Comparison of ENCODE assay signal across 10 cellular contexts in genomic region chr5:163379298-163380155, GRCh38. TPM values are rescaled to one million over a fixed set of nuclear protein-coding genes. Genes with fewer than 3 reads are reported as not detected.
A peak's percentile ranks its signal among the peaks of the same experiment; 100 is the strongest.
DNase-seq lines count a peak whose midpoint lies in the region; ATAC-seq and TF ChIP-seq lines count a peak whose summit lies in the region.
"Had no signal": no experiment of that assay in that cellular context is flagged by ENCODE, and none has a peak within 500 bp of the region (broad histone marks: within the 10 kb centered on the region; RNA-seq: fewer than 3 reads in every experiment).

No MANE protein-coding gene starts in this region.

- ATAC-seq in HG03571 (IDR thresholded peaks at IDR 0.05; ENCODE audit: unreplicated experiment): no peak
- ATAC-seq in stimulated activated naive CD8-positive, alpha-beta T cell treated with anti-CD3 and anti-CD28 coated beads, Interleukin-15, Interleukin-2, amounts not matched to agents 100 U/mL and 50 U/mL, for 24 hours: no peak

- H3K27me3 ChIP-seq in HL-60 (ENCODE audit: insufficient read depth, poor library complexity, severe bottlenecking) (no peaks in the 10 kb centered on the region), left ventricle myocardium inferior (ENCODE audit: low read depth) (no peaks in the 10 kb centered on the region)

- H3K27me3 Mint-ChIP-seq in type B pancreatic cell: no peaks in the 10 kb centered on the region

- no peaks in the 10 kb centered on the region for H3K9me3 ChIP-seq in left ventricle myocardium inferior (replicated peaks)

- no peak overlapping the region for H3K4me3 Mint-ChIP-seq in type B pancreatic cell

- no peaks in the 10 kb centered on the region for H3K36me3 ChIP-seq in left ventricle myocardium inferior

- no peaks in the 10 kb centered on the region for H3K9me3 Mint-ChIP-seq in type B pancreatic cell

- intact Hi-C loops in left ventricle myocardium inferior (cut with micrococcal nuclease): no loop called here

- H3K36me3 Mint-ChIP-seq in type B pancreatic cell: no peaks in the 10 kb centered on the region

- H3K4me1 Mint-ChIP-seq in type B pancreatic cell (ENCODE audit: unreplicated experiment): peaks cover 7% of the 10 kb centered on the region

- H3K27ac Mint-ChIP-seq in type B pancreatic cell: peak overlapping the region; percentile 13

- in situ Hi-C loops in SK-MEL-5 (cut with HindIII; ENCODE audit: low pct_unique_long_range_greater_than_20kb, low sequenced_read_pairs): no loop called here

- TF ChIP-seq CTCF in HL-60 (IDR thresholded peaks at IDR 0.05; ENCODE audit: insufficient read depth, low read length) (no peak), type B pancreatic cell (conservative IDR thresholded peaks at IDR 0.05) (no peak), left ventricle myocardium inferior (IDR thresholded peaks at IDR 0.05; ENCODE audit: borderline replicate concordance) (no peak)

- no peaks in the 10 kb centered on the region for H3K4me1 ChIP-seq in left ventricle myocardium inferior

- DNase-seq in HL-60 (ENCODE audit: low read depth in 1 of 2, low spot score in 1 of 2): peak in 1 of 2 experiments; percentile 34
- DNase-seq in SK-MEL-5 (ENCODE audit: low read depth, low spot score): peak; percentile 73
- peak; percentile 13 for DNase-seq in globus pallidus (ENCODE audit: low spot score)
- DNase-seq in type B pancreatic cell (ENCODE audit: extremely low spot score, unreplicated experiment): no peak
- no peak for DNase-seq in stimulated activated naive CD8-positive, alpha-beta T cell treated with anti-CD3 and anti-CD28 coated beads, Interleukin-15, Interleukin-2, amounts not matched to agents 100 U/mL and 50 U/mL, for 24 hours
- no peak for DNase-seq in left ventricle myocardium inferior
- DNase-seq: activated CD8-positive, alpha-beta memory T cell treated with anti-CD3 and anti-CD28 coated beads for 24 hours; MM.1S; stimulated activated CD4-positive, alpha-beta T cell treated with anti-CD3 and anti-CD28 coated beads, Interleukin-4, amount 100 ng/mL, for 4 hours had no signal

- H3K4me3 ChIP-seq in HL-60 (replicated peaks; ENCODE audit: insufficient read depth, low read length): no peak overlapping the region
- no peak overlapping the region for H3K4me3 ChIP-seq in left ventricle myocardium inferior

- H3K27ac ChIP-seq in HL-60 (replicated peaks) (peak overlapping the region; percentile 28), left ventricle myocardium inferior (replicated peaks) (no peak overlapping the region)

RNA-seq across cellular contexts. Expression of gene CCNG1, which starts 57.9 kb away (rescaled TPM):
- total RNA-seq in SK-MEL-5 (2014; rRNA removed; shearing (Covaris generic)): 236 and 248 TPM in 2 replicates
- polyA plus RNA-seq in SK-MEL-5 (2015; cell fraction: cytosol; rRNA removed): 67.3 and 85.7 TPM in 2 replicates
- 117 and 153 TPM in 2 replicates for polyA plus RNA-seq in SK-MEL-5 (2015; cell fraction: nucleus; rRNA removed)
- total RNA-seq in type B pancreatic cell (ENCODE audit: low replicate concordance) (214 and 226 TPM in 2 replicates), left ventricle myocardium inferior (80.8 TPM)

Comparison
In these comparisons a context has a peak if more than half of its experiments do, and no peak if none do; other contexts are left out.
1. DNase-seq: peak in SK-MEL-5 (single experiment) and globus pallidus (single experiment); none in type B pancreatic cell (single experiment), stimulated activated naive CD8-positive, alpha-beta T cell treated with anti-CD3 and anti-CD28 coated beads, Interleukin-15, Interleukin-2, amounts not matched to agents 100 U/mL and 50 U/mL, for 24 hours (single experiment) and left ventricle myocardium inferior (single experiment).